8 cellular contexts compared by ENCODE assay signal in the genomic region with DNA sequence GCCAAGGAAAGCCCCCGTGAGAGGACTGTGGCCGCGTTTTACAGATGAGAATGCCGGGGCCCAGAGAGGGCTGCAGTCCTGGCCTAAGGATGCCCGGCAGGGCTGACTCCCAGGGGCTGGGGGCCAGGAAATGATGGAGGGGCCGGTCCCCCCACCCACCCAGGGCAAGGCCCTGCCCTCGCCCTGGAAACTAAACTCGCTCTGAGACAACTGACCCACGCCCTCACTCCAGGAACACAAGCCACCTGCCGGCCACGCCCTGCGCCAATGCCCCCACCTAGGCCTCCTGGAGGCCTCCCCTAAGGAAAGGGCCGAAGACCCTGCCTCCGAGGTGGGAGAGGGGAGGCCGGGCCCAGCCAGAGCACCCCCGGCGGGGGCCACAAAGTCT. TPM values are rescaled to one million over a fixed set of nuclear protein-coding genes. Genes with fewer than 3 reads are reported as not detected.
DNase-seq lines count a peak whose midpoint lies in the region; ATAC-seq, FAIRE-seq and TF ChIP-seq lines count a peak whose summit lies in the region.

No MANE protein-coding gene starts in this region.

- peaks cover 100% of the 10 kb centered on the region in 11 experiments for H4K20me1 ChIP-seq in BLaER1 treated with 17β-estradiol and CSF1 and Interleukin-3, amounts not matched to agents 10 nM and 100 nM
- H4K20me1 ChIP-seq in PC-9 (ENCODE audit: insufficient read depth): peaks cover 54% of the 10 kb centered on the region

- H3K9me2 ChIP-seq in PC-9 (ENCODE audit: insufficient read depth): no peaks in the 10 kb centered on the region

- peaks cover 45% of the 10 kb centered on the region; the same call in 1 of the 2 replicates for H3F3A ChIP-seq in PC-9 (ENCODE audit: insufficient read depth, low read depth)

- H3K79me2 ChIP-seq in PC-9 (ENCODE audit: low read depth) (peaks cover 97% of the 10 kb centered on the region), parathyroid adenoma (peaks cover 85% of the 10 kb centered on the region)

- intact Hi-C loops in PC-9 (cut with micrococcal nuclease; ENCODE audit: unreplicated experiment) (no loop called here), sciatic nerve (cut with DNase I) (no loop called here)

- no peaks in the 10 kb centered on the region for H3K27me3 ChIP-seq in BLaER1 treated with 17β-estradiol and CSF1 and Interleukin-3, amounts not matched to agents 10 nM and 100 nM
- H3K27me3 ChIP-seq in PC-9 (ENCODE audit: insufficient read depth, low read depth): no peaks in the 10 kb centered on the region
- H3K27me3 ChIP-seq in esophagus (ENCODE audit: control insufficient read depth in 1 of 2, insufficient read depth in 2 of 2, low read length in 2 of 2): no peaks in the 10 kb centered on the region
- no peaks in the 10 kb centered on the region for H3K27me3 ChIP-seq in parathyroid adenoma (ENCODE audit: control insufficient read depth, insufficient read depth, low read length)

- H3K27ac ChIP-seq in BLaER1 treated with 17β-estradiol and CSF1 and Interleukin-3, amounts not matched to agents 10 nM and 100 nM: peak overlapping the region; percentile 71 to 97 (median 88)
- H3K27ac ChIP-seq in PC-9 (peak overlapping the region; percentile 96), esophagus (ENCODE audit: low read depth in 2 of 2, low read length in 1 of 2) (peak overlapping the region; percentile 94 to 99), parathyroid adenoma (peak overlapping the region; percentile 87)

- H3K4me1 ChIP-seq in BLaER1 treated with 17β-estradiol and CSF1 and Interleukin-3, amounts not matched to agents 10 nM and 100 nM: peaks cover 64 to 93% (median 72%) of the 10 kb centered on the region in 10 experiments
- H3K4me1 ChIP-seq in PC-9 (replicated peaks; ENCODE audit: insufficient read depth) (peaks cover 63% of the 10 kb centered on the region), esophagus (ENCODE audit: control insufficient read depth in 2 of 2, insufficient read depth in 2 of 2, low read length in 1 of 2) (peaks cover 8 to 45% of the 10 kb centered on the region in 2 donors), parathyroid adenoma (peaks cover 39% of the 10 kb centered on the region)

- no peak for DNase-seq in PC-9
- DNase-seq in sciatic nerve (ENCODE audit: low spot score): no peak
- DNase-seq in stimulated activated CD4-positive, alpha-beta T cell treated with anti-CD3 and anti-CD28 coated beads, Interleukin-1b, Interleukin-23, amount 100 ng/mL, for 48 hours: no peak
- no peak for DNase-seq in frontal cortex (ENCODE audit: low spot score in 2 of 2)

- TF ChIP-seq CTCF in PC-9 (conservative IDR thresholded peaks at IDR 0.05): no peak
- no peak for TF ChIP-seq CTCF in parathyroid adenoma (IDR thresholded peaks at IDR 0.05)

- POLR2A ChIA-PET in PC-9 (lab: Charles Lee; ENCODE audit: unreplicated experiment): interaction anchor here (0.7 kb wide), 1 partner anchor 17 kb away, joined by 3 read pairs; no protein-coding TSS in a partner anchor

- H3K4me2 ChIP-seq in BLaER1 treated with 17β-estradiol and CSF1 and Interleukin-3, amounts not matched to agents 10 nM and 100 nM: peak overlapping the region; percentile 60 to 100 (median 99); a peak in 21 of 22 replicates
- H3K4me2 ChIP-seq in PC-9 (peak overlapping the region; percentile 91), parathyroid adenoma (ENCODE audit: low read length) (no peak overlapping the region)

- WGBS in esophagus, 2 donors: 18 to 30% methylated on average over 17 of the region's 17 CpGs

- peak overlapping the region; percentile 71 to 100 (median 96); a peak in 20 of 22 replicates for H3K9ac ChIP-seq in BLaER1 treated with 17β-estradiol and CSF1 and Interleukin-3, amounts not matched to agents 10 nM and 100 nM
- no peak overlapping the region for H3K9ac ChIP-seq in parathyroid adenoma

- no peaks in the 10 kb centered on the region for H3K9me3 ChIP-seq in BLaER1 treated with 17β-estradiol and CSF1 and Interleukin-3, amounts not matched to agents 10 nM and 100 nM (replicated peaks in 1 of 11)
- H3K9me3 ChIP-seq in PC-9 (ENCODE audit: insufficient read depth, low read depth) (no peaks in the 10 kb centered on the region), esophagus (ENCODE audit: control insufficient read depth in 2 of 2, insufficient read depth in 1 of 2, low read depth in 1 of 2, low read length in 1 of 2) (no peaks in the 10 kb centered on the region), parathyroid adenoma (ENCODE audit: control insufficient read depth, low read length) (no peaks in the 10 kb centered on the region)

- FAIRE-seq in frontal cortex (lab: Jason Lieb, UNC): no peak

- CTCF ChIA-PET in PC-9 (lab: Charles Lee): interaction anchor here (1.0 kb wide), 1 partner anchor 74 kb away, joined by 4 read pairs; no protein-coding TSS in a partner anchor

- peaks cover 32 to 99% (median 85%) of the 10 kb centered on the region in 11 experiments for H3K36me3 ChIP-seq in BLaER1 treated with 17β-estradiol and CSF1 and Interleukin-3, amounts not matched to agents 10 nM and 100 nM
- H3K36me3 ChIP-seq in PC-9 (ENCODE audit: low read depth) (no peaks in the 10 kb centered on the region), esophagus (ENCODE audit: control insufficient read depth in 2 of 2, insufficient read depth in 2 of 2, low read length in 1 of 2) (peaks cover 0 to 26% of the 10 kb centered on the region in 2 donors), parathyroid adenoma (ENCODE audit: control insufficient read depth, insufficient read depth, low read length) (no peaks in the 10 kb centered on the region)

- ATAC-seq in sciatic nerve: no peak
- no peak for ATAC-seq in HG03378 (IDR thresholded peaks at IDR 0.05; ENCODE audit: unreplicated experiment)

- H3K4me3 ChIP-seq in BLaER1 treated with 17β-estradiol and CSF1 and Interleukin-3, amounts not matched to agents 10 nM and 100 nM: peak overlapping the region in 5 of 10 experiments; percentile 25 to 99 (median 96); a peak in 8 of 20 replicates
- H3K4me3 ChIP-seq in PC-9 (peak overlapping the region; percentile 47; the same call in 1 of the 2 replicates), esophagus (ENCODE audit: low read depth in 1 of 2, low read length in 2 of 2) (peak overlapping the region; percentile 81 to 83), parathyroid adenoma (ENCODE audit: low read depth, low read length) (peak overlapping the region; percentile 9)

- H2AFZ ChIP-seq in PC-9 (no peak overlapping the region), parathyroid adenoma (no peak overlapping the region)

- no TSS peak for BruUV-seq in PC-9 (replicated peaks; lab: Mats Ljungman, UMichigan)

RNA-seq across cellular contexts. Expression of a gene that starts 7.2 kb away (rescaled TPM):
- total RNA-seq in PC-9 (2021) (41.2 and 48.2 TPM in 2 replicates), sciatic nerve (54.2 TPM), frontal cortex (2.0 TPM)
- polyA plus RNA-seq in esophagus: 10 to 100 TPM; 22.4 to 29.7 TPM

RNA-seq across cellular contexts. Expression of a gene that starts 52.0 kb away (rescaled TPM):
- total RNA-seq in PC-9 (2021) (25.5 and 26.5 TPM in 2 replicates), sciatic nerve (33.4 TPM), frontal cortex (22.0 TPM)
- polyA plus RNA-seq in esophagus: 10 to 100 TPM in 1 of 2 donors, 1 to 10 TPM in 1; 9.6 to 10.9 TPM

Comparison
In these comparisons a context has a peak if more than half of its experiments do, and no peak if none do; other contexts are left out.
1. RNA of a gene that starts 7.2 kb away (total RNA-seq): 54.2 TPM in sciatic nerve (single experiment) and 41.2 to 48.2 TPM in PC-9; 2.0 TPM in frontal cortex (single experiment); every median in the first group is over 10 times any median in the second.
2. Peak in every context shown above with its lines, with median percentiles within 50 percentile points of each other: H3K27ac ChIP-seq.